ENCODE assay signal across 20 cellular contexts in genomic region chr5:546376-546908, GRCh38. TPM values are rescaled to one million over a fixed set of nuclear protein-coding genes. Genes with fewer than 3 reads are reported as not detected.
DNase-seq lines count a peak whose midpoint lies in the region; ATAC-seq, FAIRE-seq and TF ChIP-seq lines count a peak whose summit lies in the region.
"Had no signal": no experiment of that assay in that cellular context is flagged by ENCODE, and none has a peak within 500 bp of the region (broad histone marks: within the 10 kb centered on the region; RNA-seq: fewer than 3 reads in every experiment).

No MANE protein-coding gene starts in this region.

- CTCF ChIA-PET in WTC11 (lab: Charles Lee), result no interaction called here

- H3K4me3 Mint-ChIP-seq in WTC11, result no peak overlapping the region

- H3K27me3 ChIP-seq in right lobe of liver (no peaks in the 10 kb centered on the region), small intestine (ENCODE audit: control insufficient read depth in 2 of 2, insufficient read depth in 2 of 2, low read length in 2 of 2) (peaks cover 0 to 3% of the 10 kb centered on the region in 2 donors)
- H3K27me3 ChIP-seq: SJCRH30 had no signal

- peaks cover 16% of the 10 kb centered on the region for H3K9me3 Mint-ChIP-seq in WTC11

- no peak for FAIRE-seq in small intestine (lab: Jason Lieb, UNC)
- FAIRE-seq: H1, K562 had no signal

- no peaks in the 10 kb centered on the region for H3K4me1 Mint-ChIP-seq in WTC11

- H3K36me3 ChIP-seq in right lobe of liver, result no peaks in the 10 kb centered on the region
- H3K36me3 ChIP-seq in small intestine (ENCODE audit: control insufficient read depth in 2 of 2, insufficient read depth in 2 of 2, low read length in 2 of 2), result no peaks in the 10 kb centered on the region
- H3K36me3 ChIP-seq: SJCRH30 had no signal

- H3K36me3 Mint-ChIP-seq in WTC11, result no peaks in the 10 kb centered on the region

- H3K4me1 ChIP-seq in right lobe of liver (no peaks in the 10 kb centered on the region), small intestine (ENCODE audit: control insufficient read depth in 2 of 2, insufficient read depth in 1 of 2, low read depth in 1 of 2, low read length in 1 of 2) (peaks cover 0 to 9% of the 10 kb centered on the region in 2 donors)
- H3K4me1 ChIP-seq: SJCRH30 had no signal

- no peak for ATAC-seq in Right ventricle myocardium inferior
- ATAC-seq in Right ventricle myocardium superior (ENCODE audit: poor library complexity), result no peak
- no peak for ATAC-seq in WTC11
- no peak for ATAC-seq in right lobe of liver
- no peak for ATAC-seq in HG03139 (IDR thresholded peaks at IDR 0.05; ENCODE audit: unreplicated experiment)
- no peak for ATAC-seq in GM18870 (IDR thresholded peaks at IDR 0.05; ENCODE audit: unreplicated experiment)
- ATAC-seq: K562 had no signal

- H3K27me3 Mint-ChIP-seq in WTC11 (ENCODE audit: low read depth), result peaks cover 33% of the 10 kb centered on the region

- WGBS in right lobe of liver (ENCODE audit: insufficient coverage, low coverage, low lambda C conversion rate, missing lambda C conversion rate), result 47% methylated on average over 2 of the region's 14 CpGs
- 28 to 66% (median 42%) methylated on average over 14 of the region's 14 CpGs for WGBS in small intestine, 3 donors

- POLR2A ChIA-PET in WTC11 (lab: Charles Lee), result no interaction called here

- intact Hi-C loops in Right ventricle myocardium inferior (cut with DNase I), result no loop called here
- intact Hi-C loops in Right ventricle myocardium superior (cut with DNase I), result no loop called here
- intact Hi-C loops in right lobe of liver (cut with DNase I), result no loop called here

- TF ChIP-seq POLR2A in right lobe of liver (IDR thresholded peaks at IDR 0.05), result no peak

- no peak for TF ChIP-seq CTCF in WTC11 (IDR thresholded peaks at IDR 0.05)
- TF ChIP-seq CTCF in right lobe of liver (IDR thresholded peaks at IDR 0.05), result no peak

- H3K27ac Mint-ChIP-seq in WTC11, result no peak overlapping the region

- H3K4me3 ChIP-seq in right lobe of liver, result no peak overlapping the region
- H3K4me3 ChIP-seq in small intestine (ENCODE audit: low read depth in 1 of 2, low read length in 2 of 2), result no peak overlapping the region
- H3K4me3 ChIP-seq: K562, SJCRH30 had no signal

- H3K9me3 ChIP-seq in right lobe of liver (no peaks in the 10 kb centered on the region), small intestine (ENCODE audit: control insufficient read depth, low read depth) (no peaks in the 10 kb centered on the region)
- H3K9me3 ChIP-seq: SJCRH30 had no signal

- H3K27ac ChIP-seq in right lobe of liver (no peak overlapping the region), small intestine (ENCODE audit: low read depth in 1 of 2, low read length in 1 of 2) (peak overlapping the region in 1 of 2 donors; percentile 28)
- H3K27ac ChIP-seq: C4-2B, RWPE1, SJCRH30 had no signal

- peak; percentile 65 for DNase-seq in Right ventricle myocardium inferior (ENCODE audit: missing footprints)
- no peak for DNase-seq in Right ventricle myocardium superior
- peak; percentile 3 for DNase-seq in WTC11 (ENCODE audit: low spot score)
- DNase-seq in right lobe of liver, result peak in 2 of 3 donors; percentile 7 to 30
- peak; percentile 86 for DNase-seq in small intestine
- no peak for DNase-seq in RPMI8226
- DNase-seq: ACHN, DMS79 treated with DMSO at 0.1 percent for 48 hours, NCI-H1092 treated with DMSO at 0.1 percent for 48 hours, NCI-H146, NCI-H2081, NCI-H748 treated with DMSO at 0.1 percent for 48 hours, OCI-M1, SJCRH30 had no signal

TF ChIP-seq in WTC11, 78 proteins besides CTCF, POLR2A, EP300 and RAD21 (continues in another document):
- TF ChIP-seq FOXP4 (CRISPR knock-in tag; IDR thresholded peaks at IDR 0.05) (no peak), AFF4 (CRISPR knock-in tag; IDR thresholded peaks at IDR 0.05; ENCODE audit: borderline replicate concordance) (no peak), ERG (CRISPR knock-in tag; IDR thresholded peaks at IDR 0.05) (no peak), ZNF232 (CRISPR knock-in tag; IDR thresholded peaks at IDR 0.05) (no peak), ATF3 (CRISPR knock-in tag; conservative IDR thresholded peaks at IDR 0.05) (no peak), RORB (CRISPR knock-in tag; IDR thresholded peaks at IDR 0.05) (no peak), NR1H2 (CRISPR knock-in tag; IDR thresholded peaks at IDR 0.05) (no peak), NFATC4 (CRISPR knock-in tag; IDR thresholded peaks at IDR 0.05) (no peak), ZNF423 (CRISPR knock-in tag; IDR thresholded peaks at IDR 0.05) (no peak), FOXP1 (CRISPR knock-in tag; IDR thresholded peaks at IDR 0.05; ENCODE audit: borderline replicate concordance) (no peak), ZNF425 (CRISPR knock-in tag; conservative IDR thresholded peaks at IDR 0.05) (no peak)

RNA-seq across cellular contexts. Expression of gene SLC9A3, which starts 22.2 kb away (rescaled TPM):
- total RNA-seq in Right ventricle myocardium inferior (1.1 TPM), Right ventricle myocardium superior (0.91 TPM), WTC11 (2021) (1.2 to 1.7 TPM (median 1.6 TPM) in 3 replicates), right lobe of liver (1 to 10 TPM in 2 of 6 experiments, under 1 TPM in 4; 0.32 to 1.8 (median 0.46) TPM)
- 10 to 100 TPM; 24.1 to 51.7 (median 48.9) TPM for polyA plus RNA-seq in small intestine

Comparison
In these comparisons a context has a peak if more than half of its experiments do, and no peak if none do; other contexts are left out.
1. DNase-seq: peak in Right ventricle myocardium inferior (single experiment), WTC11 (single experiment), right lobe of liver (2 of 3) and small intestine (single experiment); none in Right ventricle myocardium superior (single experiment) and RPMI8226 (single experiment).